Comparison of ENCODE assay signal across 23 cellular contexts in genomic region chr19:16945364-16945714, GRCh38. TPM values are rescaled to one million over a fixed set of nuclear protein-coding genes. Genes with fewer than 3 reads are reported as not detected.
DNase-seq lines count a peak whose midpoint lies in the region; ATAC-seq and TF ChIP-seq lines count a peak whose summit lies in the region.
"Had no signal": no experiment of that assay in that cellular context is flagged by ENCODE, and none has a peak within 500 bp of the region (broad histone marks: within the 10 kb centered on the region; RNA-seq: fewer than 3 reads in every experiment).

No MANE protein-coding gene starts in this region.

- H3K79me2 ChIP-seq in mesendoderm (ENCODE audit: control insufficient read depth, insufficient read depth, low read length) (no peaks in the 10 kb centered on the region), trophoblast cell (ENCODE audit: control insufficient read depth, insufficient read depth, low read length, poor library complexity) (no peaks in the 10 kb centered on the region)

- H4K91ac ChIP-seq in trophoblast cell (ENCODE audit: low read depth, low read length), result no peak overlapping the region

- H2AFZ ChIP-seq in trophoblast cell (ENCODE audit: insufficient read depth, low read length, poor library complexity), result no peak overlapping the region
- H2AFZ ChIP-seq: PC-9 had no signal

- TF ChIP-seq CTCF in GM10248 (IDR thresholded peaks at IDR 0.05; ENCODE audit: control extremely low read depth, extremely low read depth, low read depth, missing control alignments), result no peak

- no peak overlapping the region for H2BK15ac ChIP-seq in mesendoderm (replicated peaks; ENCODE audit: low read depth)

- H3K4me2 ChIP-seq in mesendoderm (ENCODE audit: low read length) (no peak overlapping the region), trophoblast cell (ENCODE audit: low read length) (no peak overlapping the region)
- H3K4me2 ChIP-seq: PC-9 had no signal

- H3K23ac ChIP-seq in mesendoderm (ENCODE audit: low read length), result no peak overlapping the region
- H3K23ac ChIP-seq in trophoblast cell (ENCODE audit: low read length), result no peak overlapping the region

- H3K36me3 ChIP-seq in mesendoderm (ENCODE audit: control insufficient read depth, insufficient read depth, low read length) (no peaks in the 10 kb centered on the region), trophoblast cell (ENCODE audit: control insufficient read depth in 1 of 2, insufficient read depth in 2 of 2, low read length in 2 of 2) (no peaks in the 10 kb centered on the region)
- H3K36me3 ChIP-seq: SJCRH30 had no signal

- no peaks in the 10 kb centered on the region for H3K27me3 ChIP-seq in right cardiac atrium (ENCODE audit: control insufficient read depth, insufficient read depth)
- no peaks in the 10 kb centered on the region for H3K27me3 ChIP-seq in mesendoderm (ENCODE audit: insufficient read depth, low read length, poor library complexity)
- H3K27me3 ChIP-seq in trophoblast cell (ENCODE audit: insufficient read depth, low read length), result no peaks in the 10 kb centered on the region

- 87% methylated on average over 11 of the region's 11 CpGs for WGBS in right cardiac atrium
- no CpG with 5 or more reads among the region's 11 CpGs for WGBS in mesendoderm (ENCODE audit: extremely low coverage, insufficient coverage, low lambda C conversion rate)
- no CpG with 5 or more reads among the region's 11 CpGs for WGBS in trophoblast cell (ENCODE audit: extremely low coverage, insufficient coverage, insufficient read length)

- POLR2A ChIA-PET in GM10248 (lab: Yijun Ruan, JAX), result no interaction called here

- H2BK120ac ChIP-seq in mesendoderm (ENCODE audit: low read depth, low read length) (no peak overlapping the region), trophoblast cell (ENCODE audit: insufficient read depth, low read length, poor library complexity) (no peak overlapping the region)

- H3K56ac ChIP-seq in mesendoderm (ENCODE audit: low read length), result peak overlapping the region; percentile 31

- H3K9me3 ChIP-seq in right cardiac atrium (ENCODE audit: control insufficient read depth, low read length) (no peaks in the 10 kb centered on the region), trophoblast cell (ENCODE audit: insufficient read depth, low read depth, low read length) (peaks cover 15% of the 10 kb centered on the region)
- H3K9me3 ChIP-seq: SJCRH30 had no signal

- H3K79me1 ChIP-seq in mesendoderm (ENCODE audit: low read length) (no peaks in the 10 kb centered on the region), trophoblast cell (ENCODE audit: low read length) (no peaks in the 10 kb centered on the region)

- H2AK5ac ChIP-seq in mesendoderm (ENCODE audit: low read length) (no peak overlapping the region), trophoblast cell (ENCODE audit: low read length) (no peak overlapping the region)

- no peak overlapping the region for H4K12ac ChIP-seq in trophoblast cell (ENCODE audit: low read depth, low read length)

- DNase-seq in Right ventricle myocardium superior (no peak), right cardiac atrium (no peak), GM10248 (ENCODE audit: extremely low spot score) (peak; percentile 4), mesendoderm (no peak), trophoblast cell (no peak), COLO668 (lab: John Stamatoyannopoulos, UW; ENCODE audit: unreplicated experiment) (no peak), glomerular visceral epithelial cell (ENCODE audit: extremely low spot score) (no peak)
- DNase-seq: DMS79, GOT3, IMR-90, NCI-H1105 treated with DMSO at 0.1 percent for 48 hours, NCI-H2029 treated with DMSO at 0.1 percent for 48 hours, NCI-H226, NCI-H510A treated with DMSO at 0.1 percent for 48 hours, NCI-H748 treated with DMSO at 0.1 percent for 48 hours, PC-9, SJCRH30 had no signal

- H3K4me3 ChIP-seq in right cardiac atrium (ENCODE audit: low read length) (no peak overlapping the region), mesendoderm (ENCODE audit: low read length) (no peak overlapping the region), trophoblast cell (ENCODE audit: low read depth, low read length) (no peak overlapping the region)
- H3K4me3 ChIP-seq: GM12878, PC-9, SJCRH30 had no signal

- CTCF ChIA-PET in GM10248 (lab: Yijun Ruan, JAX), result no interaction called here

- H3K18ac ChIP-seq in mesendoderm (ENCODE audit: low read length) (no peak overlapping the region), trophoblast cell (ENCODE audit: low read length) (no peak overlapping the region)

- H4K8ac ChIP-seq in mesendoderm (ENCODE audit: low read depth, low read length) (no peak overlapping the region), trophoblast cell (ENCODE audit: low read depth, low read length) (no peak overlapping the region)

- H3K4me1 ChIP-seq in right cardiac atrium (ENCODE audit: control insufficient read depth, insufficient read depth, low read length), result no peaks in the 10 kb centered on the region
- H3K4me1 ChIP-seq in mesendoderm (ENCODE audit: control insufficient read depth, low read depth, low read length), result no peaks in the 10 kb centered on the region
- H3K4me1 ChIP-seq in trophoblast cell (ENCODE audit: control insufficient read depth in 1 of 2, insufficient read depth in 2 of 2, low read length in 2 of 2), result no peaks in the 10 kb centered on the region
- H3K4me1 ChIP-seq: SJCRH30 had no signal

- no peak overlapping the region for H4K5ac ChIP-seq in mesendoderm (ENCODE audit: low read length)

- H3K9ac ChIP-seq in mesendoderm (ENCODE audit: low read length) (no peak overlapping the region), trophoblast cell (ENCODE audit: low read length) (peak overlapping the region; percentile 22)

- ATAC-seq in Right ventricle myocardium superior (ENCODE audit: poor library complexity), result peak; percentile 77
- no peak for ATAC-seq in right cardiac atrium
- no peak for ATAC-seq in GM21737 (IDR thresholded peaks at IDR 0.05; ENCODE audit: unreplicated experiment)
- ATAC-seq: GM12878, HCT116 had no signal

- H3K27ac ChIP-seq in right cardiac atrium (ENCODE audit: low read length) (no peak overlapping the region), mesendoderm (ENCODE audit: low read depth, low read length) (no peak overlapping the region), trophoblast cell (ENCODE audit: low read depth, low read length) (no peak overlapping the region)
- H3K27ac ChIP-seq: PC-9, RWPE1, SJCRH30 had no signal

- intact Hi-C loops in Right ventricle myocardium superior (cut with DNase I), result no loop called here
- intact Hi-C loops in right cardiac atrium (cut with DNase I), result no loop called here

- no peak overlapping the region for H2BK5ac ChIP-seq in mesendoderm (ENCODE audit: low read length)
- no peak overlapping the region for H2BK5ac ChIP-seq in trophoblast cell (ENCODE audit: low read depth, low read length, poor library complexity)

- H3K4ac ChIP-seq in mesendoderm (ENCODE audit: low read depth, low read length) (no peak overlapping the region), trophoblast cell (ENCODE audit: low read depth, low read length) (no peak overlapping the region)

- no peak overlapping the region for H3K14ac ChIP-seq in trophoblast cell (ENCODE audit: low read length)

- H2BK12ac ChIP-seq in trophoblast cell (ENCODE audit: low read length), result no peak overlapping the region

RNA-seq across cellular contexts. Expression of gene F2RL3, which starts 56.5 kb away (rescaled TPM):
- 0.16 TPM for total RNA-seq in Right ventricle myocardium superior
- total RNA-seq in right cardiac atrium, result 1 to 10 TPM in 3 of 4 donors, under 1 TPM in 1; 0.91 to 3.6 (median 1.1) TPM
- 3.0 TPM for polyA plus RNA-seq in right cardiac atrium
- polyA plus RNA-seq in mesendoderm (2013, experiment 1 of 2), result not detected
- polyA plus RNA-seq in mesendoderm (2013, experiment 2 of 2), result not detected
- 0.01 TPM in 1 of 2 replicates, not detected in the other for polyA plus RNA-seq in trophoblast cell (2013)
- total RNA-seq: A172, IMR-90, PC-9 had no signal
- polyA plus RNA-seq: AG04450 had no signal
